ENCODE assay signal across 19 cellular contexts in the genomic region with DNA sequence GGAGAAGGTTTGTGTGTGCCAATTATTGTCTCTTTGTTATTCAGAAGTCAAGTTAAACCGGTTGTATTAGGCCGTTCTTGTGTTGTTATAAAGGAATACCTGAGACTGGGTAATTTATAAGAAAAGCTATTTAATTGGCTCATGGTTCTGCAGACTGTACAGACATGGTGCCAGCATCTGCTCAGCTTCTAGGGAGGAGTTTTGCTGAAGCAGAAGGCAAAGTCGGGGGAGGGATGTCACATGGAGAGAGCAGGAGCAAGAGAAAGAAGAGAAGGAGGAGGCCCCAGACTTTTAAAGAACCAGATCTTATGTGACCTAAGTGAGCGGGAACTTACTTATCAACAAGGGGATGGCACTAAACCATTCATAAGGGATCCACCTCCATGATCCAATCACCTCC.
DNase-seq lines count a peak whose midpoint lies in the region; ATAC-seq, FAIRE-seq and TF ChIP-seq lines count a peak whose summit lies in the region.
"Had no signal": no experiment of that assay in that cellular context is flagged by ENCODE, and none has a peak within 500 bp of the region (broad histone marks: within the 10 kb centered on the region; RNA-seq: fewer than 3 reads in every experiment).

No MANE protein-coding gene starts in this region.

- TF ChIP-seq POLR2A in thyroid gland (IDR thresholded peaks at IDR 0.05), result no peak

- H3K79me2 ChIP-seq in keratinocyte (ENCODE audit: control insufficient read depth, insufficient read depth, low read length), result no peaks in the 10 kb centered on the region

- H3K27me3 ChIP-seq in keratinocyte (ENCODE audit: control insufficient read depth, extremely low read depth, insufficient read depth, low read length) (no peaks in the 10 kb centered on the region), thyroid gland (no peaks in the 10 kb centered on the region)
- H3K27me3 ChIP-seq: BLaER1 treated with 17β-estradiol and CSF1 and Interleukin-3, amounts not matched to agents 10 nM and 100 nM had no signal

- TF ChIP-seq CTCF in keratinocyte (optimal IDR thresholded peaks at IDR 0.05 in 1 of 3, IDR thresholded peaks at IDR 0.05 in 1 of 3, conservative IDR thresholded peaks at IDR 0.05 in 1 of 3; ENCODE audit: extremely low read depth in 1 of 3, insufficient read depth in 2 of 3, low read length in 3 of 3) (no peak), thyroid gland (IDR thresholded peaks at IDR 0.05) (no peak)

- 46 to 49% methylated on average over 4 of the region's 4 CpGs for WGBS in thyroid gland, 2 donors

- DNase-seq in NCI-H2171 treated with DMSO at 0.1 percent for 48 hours (lab: John Stamatoyannopoulos, UW), result peak; percentile 38
- DNase-seq in NCI-H2171 (lab: John Stamatoyannopoulos, UW), result no peak
- DNase-seq in OCI-M1 (lab: John Stamatoyannopoulos, UW), result peak; percentile 63
- DNase-seq in keratinocyte (ENCODE audit: low read depth, low spot score), result no peak
- DNase-seq in thyroid gland, result peak; percentile 73 to 81
- no peak for DNase-seq in A172 (ENCODE audit: low spot score)
- no peak for DNase-seq in activated T-cell treated with anti-CD3 and anti-CD28 coated beads, Interleukin-2, amount 50 U/mL, for 24 hours
- DNase-seq: CD8-positive, alpha-beta memory T cell; GF-D8; KBM-7; NCI-H1436; NCI-H2029 treated with DMSO at 0.1 percent for 48 hours; RPMI8226; SIG-M5 had no signal

- no peaks in the 10 kb centered on the region for H3K36me3 ChIP-seq in keratinocyte (ENCODE audit: control insufficient read depth in 2 of 2, extremely low read depth in 1 of 2, insufficient read depth in 2 of 2, low read length in 2 of 2)
- H3K36me3 ChIP-seq in thyroid gland, result no peaks in the 10 kb centered on the region
- H3K36me3 ChIP-seq: BLaER1 treated with 17β-estradiol and CSF1 and Interleukin-3, amounts not matched to agents 10 nM and 100 nM had no signal

- H3K4me2 ChIP-seq in keratinocyte (ENCODE audit: control insufficient read depth, extremely low read depth, insufficient read depth, low read depth, low read length), result no peak overlapping the region
- H3K4me2 ChIP-seq: BLaER1 treated with 17β-estradiol and CSF1 and Interleukin-3, amounts not matched to agents 10 nM and 100 nM had no signal

- no peak for FAIRE-seq in keratinocyte (lab: Jason Lieb, UNC)
- FAIRE-seq: A204.1, D721Med, GM12891 had no signal

- peak overlapping the region; percentile 45 for H2AFZ ChIP-seq in keratinocyte (ENCODE audit: control insufficient read depth, low read length)

- no peaks in the 10 kb centered on the region for H4K20me1 ChIP-seq in keratinocyte (ENCODE audit: control insufficient read depth, extremely low read depth, insufficient read depth, low read length)
- H4K20me1 ChIP-seq: BLaER1 treated with 17β-estradiol and CSF1 and Interleukin-3, amounts not matched to agents 10 nM and 100 nM had no signal

- no peaks in the 10 kb centered on the region for H3K9me1 ChIP-seq in keratinocyte (ENCODE audit: control insufficient read depth, extremely low read depth, insufficient read depth, low read length)

- ATAC-seq in GM18868 (IDR thresholded peaks at IDR 0.05; ENCODE audit: unreplicated experiment), result no peak

- H3K27me3 Mint-ChIP-seq in activated T-cell treated with anti-CD3 and anti-CD28 coated beads, Interleukin-2, amount 50 U/mL, for 24 hours, result no peaks in the 10 kb centered on the region
- H3K27me3 Mint-ChIP-seq: CD8-positive, alpha-beta memory T cell had no signal

- no peaks in the 10 kb centered on the region for H3K4me1 Mint-ChIP-seq in activated T-cell treated with anti-CD3 and anti-CD28 coated beads, Interleukin-2, amount 50 U/mL, for 24 hours (ENCODE audit: low read depth)
- H3K4me1 Mint-ChIP-seq: CD8-positive, alpha-beta memory T cell had no signal

- H3K27ac ChIP-seq in keratinocyte (ENCODE audit: control insufficient read depth, insufficient read depth, low read length) (no peak overlapping the region), thyroid gland (peak overlapping the region; percentile 41 to 72 (median 67))
- H3K27ac ChIP-seq: BLaER1 treated with 17β-estradiol and CSF1 and Interleukin-3, amounts not matched to agents 10 nM and 100 nM had no signal

- no peaks in the 10 kb centered on the region for H3K4me1 ChIP-seq in keratinocyte (ENCODE audit: control insufficient read depth, extremely low read depth, insufficient read depth, low read length)
- peaks cover 11 to 16% of the 10 kb centered on the region in 2 donors for H3K4me1 ChIP-seq in thyroid gland
- H3K4me1 ChIP-seq: BLaER1 treated with 17β-estradiol and CSF1 and Interleukin-3, amounts not matched to agents 10 nM and 100 nM had no signal

- dilution Hi-C loops in keratinocyte (cut with MboI; ENCODE audit: extremely low pct_ligation_motif_present, low sequenced_read_pairs), result no loop called here

- H3K4me3 Mint-ChIP-seq in activated T-cell treated with anti-CD3 and anti-CD28 coated beads, Interleukin-2, amount 50 U/mL, for 24 hours, result no peak overlapping the region

- H3K4me3 ChIP-seq in keratinocyte (ENCODE audit: control insufficient read depth in 2 of 3, extremely low read depth in 1 of 3, insufficient read depth in 2 of 3, low read depth in 1 of 3, low read length in 3 of 3), result no peak overlapping the region
- no peak overlapping the region for H3K4me3 ChIP-seq in thyroid gland (replicated peaks in 1 of 3)
- H3K4me3 ChIP-seq: BLaER1 treated with 17β-estradiol and CSF1 and Interleukin-3, amounts not matched to agents 10 nM and 100 nM had no signal

- intact Hi-C loops in thyroid gland (cut with DNase I), result no loop called here

- H3K9ac ChIP-seq in keratinocyte (ENCODE audit: control insufficient read depth, extremely low read depth, insufficient read depth, low read length), result no peak overlapping the region
- H3K9ac ChIP-seq: BLaER1 treated with 17β-estradiol and CSF1 and Interleukin-3, amounts not matched to agents 10 nM and 100 nM had no signal

- H3K9me3 ChIP-seq in keratinocyte (ENCODE audit: control insufficient read depth, low read depth, low read length) (no peaks in the 10 kb centered on the region), thyroid gland (no peaks in the 10 kb centered on the region)

- peaks cover 9% of the 10 kb centered on the region for H3K9me3 Mint-ChIP-seq in activated T-cell treated with anti-CD3 and anti-CD28 coated beads, Interleukin-2, amount 50 U/mL, for 24 hours

- H3K27ac Mint-ChIP-seq in activated T-cell treated with anti-CD3 and anti-CD28 coated beads, Interleukin-2, amount 50 U/mL, for 24 hours, result no peak overlapping the region
- H3K27ac Mint-ChIP-seq: CD8-positive, alpha-beta memory T cell had no signal

- no peaks in the 10 kb centered on the region for H3K36me3 Mint-ChIP-seq in activated T-cell treated with anti-CD3 and anti-CD28 coated beads, Interleukin-2, amount 50 U/mL, for 24 hours (ENCODE audit: low read depth)
- H3K36me3 Mint-ChIP-seq: CD8-positive, alpha-beta memory T cell had no signal

Comparison
In these comparisons a context has a peak if more than half of its experiments do, and no peak if none do; other contexts are left out.
1. DNase-seq: peak in NCI-H2171 treated with DMSO at 0.1 percent for 48 hours (single experiment), OCI-M1 (single experiment) and thyroid gland (2 of 2); none in NCI-H2171 (single experiment), keratinocyte (single experiment), A172 (single experiment) and activated T-cell treated with anti-CD3 and anti-CD28 coated beads, Interleukin-2, amount 50 U/mL, for 24 hours (single experiment).